27 cellular contexts compared by ENCODE assay signal in the genomic region with DNA sequence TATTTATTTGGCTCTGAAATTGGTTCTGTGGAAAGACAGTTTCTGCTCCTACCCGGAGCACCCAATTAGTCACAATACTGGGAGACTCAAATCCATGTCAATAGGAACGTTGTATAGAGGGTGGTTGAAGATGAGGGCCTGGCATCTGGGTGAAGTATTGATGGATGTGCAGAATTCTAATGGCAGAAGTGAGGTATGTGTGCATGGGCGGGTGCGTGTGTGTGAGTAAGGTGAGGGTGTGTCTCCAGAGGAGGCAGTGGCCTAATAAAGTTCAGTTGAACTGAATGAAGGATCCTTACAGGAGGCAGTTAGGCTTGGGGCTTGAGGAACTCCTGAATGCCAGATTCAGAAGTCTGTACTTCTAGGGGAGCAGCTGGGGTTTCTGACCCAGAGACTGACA.
"Had no signal": no experiment of that assay in that cellular context is flagged by ENCODE, and none has a peak within 500 bp of the region (broad histone marks: within the 10 kb centered on the region; RNA-seq: fewer than 3 reads in every experiment).

No MANE protein-coding gene starts in this region.

- DNase-seq: colonic mucosa; dermis blood vessel endothelial cell; effector memory CD4-positive, alpha-beta T cell; foreskin keratinocyte; hypothalamus; immature natural killer cell; kidney glomerular epithelial cell; naive B cell; stimulated activated CD4-positive, alpha-beta T cell treated with anti-CD3 and anti-CD28 coated beads, Interleukin-2, amount 100 ng/mL, for 24 hours; stimulated activated CD4-positive, alpha-beta T cell treated with anti-CD3 and anti-CD28 coated beads, Interleukin-4, amount 100 ng/mL, for 24 hours had no signal

- H3K36me3 ChIP-seq: colonic mucosa, esophagus muscularis mucosa, gastroesophageal sphincter, neutrophil, right atrium auricular region, thoracic aorta, tibial nerve, upper lobe of left lung, vagina had no signal

- ATAC-seq: foreskin keratinocyte; gastroesophageal sphincter; natural killer cell treated with Interleukin-12 subunit alpha and Interleukin-12 subunit beta and Interleukin-15 and Interleukin-18, amount 100 ng/mL, for 72 hours; sciatic nerve; stimulated activated effector memory CD8-positive, alpha-beta T cell treated with anti-CD3 and anti-CD28 coated beads, Interleukin-12 subunit alpha, Interleukin-12 subunit beta, amount 100 ng/mL, for 72 hours had no signal

- H3K79me2 ChIP-seq: parathyroid adenoma had no signal

- H3K36me3 Mint-ChIP-seq: memory B cell; naive B cell; natural killer cell treated with Interleukin-12 subunit alpha and Interleukin-12 subunit beta and Interleukin-15 and Interleukin-18, amount 100 ng/mL, for 72 hours; stimulated activated effector memory CD8-positive, alpha-beta T cell treated with anti-CD3 and anti-CD28 coated beads, Interleukin-12 subunit alpha, Interleukin-12 subunit beta, amount 100 ng/mL, for 72 hours had no signal

- H3K4me3 ChIP-seq: colonic mucosa, esophagus muscularis mucosa, gastroesophageal sphincter, lung, right atrium auricular region, thoracic aorta, tibial nerve, upper lobe of left lung, vagina had no signal

- H3K4me1 Mint-ChIP-seq: memory B cell; naive B cell; stimulated activated effector memory CD8-positive, alpha-beta T cell treated with anti-CD3 and anti-CD28 coated beads, Interleukin-12 subunit alpha, Interleukin-12 subunit beta, amount 100 ng/mL, for 72 hours had no signal

- H3K27me3 Mint-ChIP-seq: stimulated activated naive CD8-positive, alpha-beta T cell treated with anti-CD3 and anti-CD28 coated beads, Interleukin-15, Interleukin-2, amounts not matched to agents 100 ng/mL and 50 ng/mL, for 24 hours had no signal

- H3K27ac Mint-ChIP-seq: immature natural killer cell; memory B cell; natural killer cell treated with Interleukin-12 subunit alpha and Interleukin-12 subunit beta and Interleukin-15 and Interleukin-18, amount 100 ng/mL, for 72 hours; progenitor cell of endocrine pancreas; stimulated activated effector memory CD8-positive, alpha-beta T cell treated with anti-CD3 and anti-CD28 coated beads, Interleukin-12 subunit alpha, Interleukin-12 subunit beta, amount 100 ng/mL, for 72 hours; stimulated activated naive CD8-positive, alpha-beta T cell treated with anti-CD3 and anti-CD28 coated beads, Interleukin-15, Interleukin-2, amounts not matched to agents 100 ng/mL and 50 ng/mL, for 24 hours had no signal

- H3K4me1 ChIP-seq: colonic mucosa, esophagus muscularis mucosa, foreskin keratinocyte, gastroesophageal sphincter, parathyroid adenoma, right atrium auricular region, tibial nerve, upper lobe of left lung, vagina had no signal

- H2AFZ ChIP-seq: parathyroid adenoma had no signal

- H3K27me3 ChIP-seq: colonic mucosa, foreskin keratinocyte, right atrium auricular region, tibial nerve, upper lobe of left lung, vagina had no signal

- H3K9me3 ChIP-seq: colonic mucosa, esophagus muscularis mucosa, gastroesophageal sphincter, neutrophil, right atrium auricular region, thoracic aorta, tibial nerve, upper lobe of left lung, vagina had no signal

- H3K27ac ChIP-seq: colonic mucosa, esophagus muscularis mucosa, foreskin keratinocyte, gastroesophageal sphincter, neutrophil, parathyroid adenoma, right atrium auricular region, thoracic aorta, tibial nerve, upper lobe of left lung, vagina had no signal

- H3K4me3 Mint-ChIP-seq: immature natural killer cell; memory B cell; naive B cell; natural killer cell treated with Interleukin-12 subunit alpha and Interleukin-12 subunit beta and Interleukin-15 and Interleukin-18, amount 100 ng/mL, for 72 hours; neural crest cell; stimulated activated effector memory CD8-positive, alpha-beta T cell treated with anti-CD3 and anti-CD28 coated beads, Interleukin-12 subunit alpha, Interleukin-12 subunit beta, amount 100 ng/mL, for 72 hours; stimulated activated naive CD8-positive, alpha-beta T cell treated with anti-CD3 and anti-CD28 coated beads, Interleukin-15, Interleukin-2, amounts not matched to agents 100 ng/mL and 50 ng/mL, for 24 hours had no signal

- H3K9me3 Mint-ChIP-seq: immature natural killer cell; natural killer cell treated with Interleukin-12 subunit alpha and Interleukin-12 subunit beta and Interleukin-15 and Interleukin-18, amount 100 ng/mL, for 72 hours; neural crest cell; stimulated activated effector memory CD8-positive, alpha-beta T cell treated with anti-CD3 and anti-CD28 coated beads, Interleukin-12 subunit alpha, Interleukin-12 subunit beta, amount 100 ng/mL, for 72 hours; stimulated activated naive CD8-positive, alpha-beta T cell treated with anti-CD3 and anti-CD28 coated beads, Interleukin-15, Interleukin-2, amounts not matched to agents 100 ng/mL and 50 ng/mL, for 24 hours had no signal
